ENCODE assay signal across 18 cellular contexts in the genomic region with DNA sequence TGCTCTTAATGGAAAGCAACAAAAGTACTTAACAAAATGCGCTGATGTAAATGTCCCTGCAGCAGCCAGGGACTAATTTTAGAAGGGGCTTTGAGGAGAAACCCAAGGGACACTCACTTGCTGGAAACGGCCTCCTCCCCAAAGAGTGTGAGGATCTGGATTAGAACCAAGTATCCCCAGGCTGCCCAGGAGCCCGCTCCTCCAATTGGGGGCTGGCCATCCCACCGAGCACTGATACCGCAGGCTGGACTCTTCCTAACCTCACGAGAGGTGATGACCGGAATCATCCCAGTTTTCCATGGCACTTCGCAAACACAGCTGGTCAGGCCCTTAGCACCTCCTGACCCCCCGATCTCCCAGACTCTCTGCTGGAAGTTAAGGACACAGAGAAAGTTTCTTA.
DNase-seq lines count a peak whose midpoint lies in the region; ATAC-seq and TF ChIP-seq lines count a peak whose summit lies in the region.
"Had no signal": no experiment of that assay in that cellular context is flagged by ENCODE, and none has a peak within 500 bp of the region (broad histone marks: within the 10 kb centered on the region; RNA-seq: fewer than 3 reads in every experiment).

No MANE protein-coding gene starts in this region.

- H3K9me3 Mint-ChIP-seq in activated T-cell treated with anti-CD3 and anti-CD28 coated beads, Interleukin-2, amount 50 U/mL, for 4 hours: peaks cover 4% of the 10 kb centered on the region
- no peaks in the 10 kb centered on the region for H3K9me3 Mint-ChIP-seq in activated T-cell treated with anti-CD3 and anti-CD28 coated beads, Interleukin-2, amount 50 U/mL, for 24 hours
- H3K9me3 Mint-ChIP-seq in osteocyte (ENCODE audit: unreplicated experiment): no peaks in the 10 kb centered on the region
- H3K9me3 Mint-ChIP-seq in CD4-positive, alpha-beta memory T cell: peaks cover 0 to 1% (median 0%) of the 10 kb centered on the region in 8 donors
- H3K9me3 Mint-ChIP-seq: activated T-helper 1 cell treated with anti-CD3 and anti-CD28 coated beads, Interleukin-12 subunit alpha, Interleukin-12 subunit beta, Interleukin-2, Interleukin-4 antibody, amounts not matched to agents 30 ng/mL and 10 ng/mL and 1 ng/mL, durations not matched to agents 14 hours and 24 hours and 36 hours; CD4-positive, alpha-beta T cell had no signal

- 85 to 86% methylated on average over 4 to 9 of the region's 9 CpGs for WGBS in transverse colon (ENCODE audit: low coverage in 1 of 2), 2 donors

- peak; percentile 3 for DNase-seq in activated T-cell treated with anti-CD3 and anti-CD28 coated beads, Interleukin-2, amount 50 U/mL, for 4 hours
- no peak for DNase-seq in activated T-cell treated with anti-CD3 and anti-CD28 coated beads, Interleukin-2, amount 50 U/mL, for 24 hours
- no peak for DNase-seq in fibroblast of lung (ENCODE audit: low read depth in 2 of 2)
- peak; percentile 74 for DNase-seq in osteocyte (ENCODE audit: extremely low spot score, unreplicated experiment)
- DNase-seq in transverse colon: no peak
- no peak for DNase-seq in ACHN
- no peak for DNase-seq in CD4-positive, alpha-beta memory T cell
- DNase-seq: activated CD4-positive, alpha-beta T cell treated with anti-CD3 and anti-CD28 coated beads, Interleukin-2, amount 10 ng/mL, durations not matched to agents 7 days and 5 days; anterior cingulate cortex; NCI-H187; NCI-H510A; T1000 had no signal

- H3K27ac ChIP-seq in fibroblast of lung (ENCODE audit: insufficient read depth, low read length): no peak overlapping the region
- peak overlapping the region; percentile 68 to 93 (median 85) for H3K27ac ChIP-seq in transverse colon
- H3K27ac ChIP-seq in CD4-positive, alpha-beta memory T cell (ENCODE audit: low read depth, low read length): no peak overlapping the region
- H3K27ac ChIP-seq: hepatocyte, prostate gland, SJSA1 had no signal

- H3K4me1 ChIP-seq in fibroblast of lung (ENCODE audit: control insufficient read depth, extremely low read depth, insufficient read depth, low read length): peaks cover 15% of the 10 kb centered on the region
- peaks cover 27 to 68% (median 36%) of the 10 kb centered on the region in 4 donors for H3K4me1 ChIP-seq in transverse colon
- no peaks in the 10 kb centered on the region for H3K4me1 ChIP-seq in CD4-positive, alpha-beta memory T cell (ENCODE audit: insufficient read depth, low read length)

- no peak overlapping the region for H2AFZ ChIP-seq in fibroblast of lung (ENCODE audit: low read length)
- H2AFZ ChIP-seq: hepatocyte had no signal

- no peak for TF ChIP-seq EP300 in transverse colon (IDR thresholded peaks at IDR 0.05; ENCODE audit: low read depth)

- peaks cover 12% of the 10 kb centered on the region for H3K36me3 Mint-ChIP-seq in activated T-cell treated with anti-CD3 and anti-CD28 coated beads, Interleukin-2, amount 50 U/mL, for 4 hours (ENCODE audit: insufficient read depth)
- peaks cover 24% of the 10 kb centered on the region for H3K36me3 Mint-ChIP-seq in activated T-cell treated with anti-CD3 and anti-CD28 coated beads, Interleukin-2, amount 50 U/mL, for 24 hours (ENCODE audit: low read depth)
- H3K36me3 Mint-ChIP-seq in osteocyte (ENCODE audit: unreplicated experiment): peaks cover 5% of the 10 kb centered on the region
- H3K36me3 Mint-ChIP-seq in CD4-positive, alpha-beta memory T cell: peaks cover 3 to 15% of the 10 kb centered on the region in 2 donors

- CTCF ChIA-PET in CD4-positive, alpha-beta memory T cell (lab: Charles Lee; ENCODE audit: partially characterized antibody): no interaction called here

- H3K36me3 ChIP-seq in fibroblast of lung (ENCODE audit: control insufficient read depth, insufficient read depth, low read length) (no peaks in the 10 kb centered on the region), transverse colon (no peaks in the 10 kb centered on the region)
- H3K36me3 ChIP-seq in CD4-positive, alpha-beta memory T cell (ENCODE audit: insufficient read depth, low read length): no peaks in the 10 kb centered on the region
- H3K36me3 ChIP-seq: prostate gland, SJSA1 had no signal

- H3K4me3 ChIP-seq in fibroblast of lung (replicated peaks in 1 of 4; ENCODE audit: control extremely low read depth in 1 of 4, insufficient read depth in 1 of 4, low read depth in 3 of 4, low read length in 4 of 4): no peak overlapping the region
- no peak overlapping the region for H3K4me3 ChIP-seq in transverse colon
- H3K4me3 ChIP-seq in CD4-positive, alpha-beta memory T cell (ENCODE audit: low read length in 2 of 2): no peak overlapping the region
- H3K4me3 ChIP-seq: hepatocyte, prostate gland, SJSA1 had no signal

- peaks cover 4% of the 10 kb centered on the region for H3K79me2 ChIP-seq in fibroblast of lung (ENCODE audit: control insufficient read depth, insufficient read depth, low read length)

- H3K27me3 ChIP-seq in fibroblast of lung (ENCODE audit: control insufficient read depth, insufficient read depth, low read length): no peaks in the 10 kb centered on the region
- H3K27me3 ChIP-seq in transverse colon: no peaks in the 10 kb centered on the region
- no peaks in the 10 kb centered on the region for H3K27me3 ChIP-seq in CD4-positive, alpha-beta memory T cell (ENCODE audit: insufficient read depth, low read length)
- H3K27me3 ChIP-seq: hepatocyte, SJSA1 had no signal

- in situ Hi-C loops in transverse colon (cut with MboI; ENCODE audit: low pct_ligation_motif_present in 1 of 4, low pct_unique_long_range_greater_than_20kb in 1 of 4, low sequenced_read_pairs in 3 of 4) (no loop called here), ACHN (cut with HindIII; ENCODE audit: low pct_ligation_motif_present, low pct_unique_long_range_greater_than_20kb, low sequenced_read_pairs) (no loop called here)

- POLR2A ChIA-PET in CD4-positive, alpha-beta memory T cell (lab: Charles Lee; ENCODE audit: partially characterized antibody): no interaction called here

- no peaks in the 10 kb centered on the region for H3K9me3 ChIP-seq in fibroblast of lung (ENCODE audit: control insufficient read depth, insufficient read depth, low read depth, low read length)
- H3K9me3 ChIP-seq in transverse colon: no peaks in the 10 kb centered on the region
- H3K9me3 ChIP-seq in CD4-positive, alpha-beta memory T cell (ENCODE audit: control insufficient read depth in 1 of 2, low read length in 2 of 2): no peaks in the 10 kb centered on the region
- H3K9me3 ChIP-seq: prostate gland, SJSA1 had no signal

- H4K20me1 ChIP-seq in fibroblast of lung (ENCODE audit: control insufficient read depth, extremely low read depth, insufficient read depth, low read length): no peaks in the 10 kb centered on the region

- H3K9ac ChIP-seq in fibroblast of lung (ENCODE audit: insufficient read depth, low read length): no peak overlapping the region

- no peak overlapping the region for H3K4me3 Mint-ChIP-seq in activated T-cell treated with anti-CD3 and anti-CD28 coated beads, Interleukin-2, amount 50 U/mL, for 4 hours
- no peak overlapping the region for H3K4me3 Mint-ChIP-seq in activated T-cell treated with anti-CD3 and anti-CD28 coated beads, Interleukin-2, amount 50 U/mL, for 24 hours
- H3K4me3 Mint-ChIP-seq in osteocyte (ENCODE audit: unreplicated experiment): no peak overlapping the region
- H3K4me3 Mint-ChIP-seq in CD4-positive, alpha-beta memory T cell: no peak overlapping the region
- H3K4me3 Mint-ChIP-seq: activated CD4-positive, alpha-beta T cell treated with anti-CD3 and anti-CD28 coated beads, Interleukin-2, amount 10 ng/mL, durations not matched to agents 7 days and 5 days; activated T-helper 1 cell treated with anti-CD3 and anti-CD28 coated beads, Interleukin-12 subunit alpha, Interleukin-12 subunit beta, Interleukin-2, Interleukin-4 antibody, amounts not matched to agents 30 ng/mL and 10 ng/mL and 1 ng/mL, durations not matched to agents 14 hours and 24 hours and 36 hours; CD4-positive, alpha-beta T cell had no signal

- no peak for TF ChIP-seq POLR2A in transverse colon (IDR thresholded peaks at IDR 0.05)

- H3K4me1 Mint-ChIP-seq in activated T-cell treated with anti-CD3 and anti-CD28 coated beads, Interleukin-2, amount 50 U/mL, for 4 hours (ENCODE audit: low read depth): peaks cover 29% of the 10 kb centered on the region
- peaks cover 29% of the 10 kb centered on the region for H3K4me1 Mint-ChIP-seq in activated T-cell treated with anti-CD3 and anti-CD28 coated beads, Interleukin-2, amount 50 U/mL, for 24 hours (ENCODE audit: low read depth)
- peaks cover 17% of the 10 kb centered on the region for H3K4me1 Mint-ChIP-seq in osteocyte (ENCODE audit: unreplicated experiment)
- H3K4me1 Mint-ChIP-seq in CD4-positive, alpha-beta memory T cell: peaks cover 14 to 49% (median 17%) of the 10 kb centered on the region in 4 donors

- H3K27me3 Mint-ChIP-seq in activated T-cell treated with anti-CD3 and anti-CD28 coated beads, Interleukin-2, amount 50 U/mL, for 4 hours (ENCODE audit: low read depth): no peaks in the 10 kb centered on the region
- no peaks in the 10 kb centered on the region for H3K27me3 Mint-ChIP-seq in activated T-cell treated with anti-CD3 and anti-CD28 coated beads, Interleukin-2, amount 50 U/mL, for 24 hours
- H3K27me3 Mint-ChIP-seq in osteocyte (ENCODE audit: unreplicated experiment): no peaks in the 10 kb centered on the region
- H3K27me3 Mint-ChIP-seq in CD4-positive, alpha-beta memory T cell: no peaks in the 10 kb centered on the region
- H3K27me3 Mint-ChIP-seq: activated CD4-positive, alpha-beta T cell treated with anti-CD3 and anti-CD28 coated beads, Interleukin-2, amount 10 ng/mL, durations not matched to agents 7 days and 5 days; CD4-positive, alpha-beta T cell had no signal

- H3K4me2 ChIP-seq in fibroblast of lung (ENCODE audit: extremely low read depth, insufficient read depth, low read length): peak overlapping the region; percentile 56
- H3K4me2 ChIP-seq: hepatocyte had no signal

- intact Hi-C loops in transverse colon (cut with DNase I; ENCODE audit: low total_unique reads): loop anchor here (5.0 kb wide), 1 partner anchor 91 kb away; no protein-coding TSS in a partner anchor
- intact Hi-C loops in CD4-positive, alpha-beta memory T cell (cut with micrococcal nuclease): no loop called here

- no peak for ATAC-seq in activated T-cell treated with anti-CD3 and anti-CD28 coated beads, Interleukin-2, amount 50 U/mL, for 4 hours
- no peak for ATAC-seq in GM21825 (IDR thresholded peaks at IDR 0.05; ENCODE audit: unreplicated experiment)

- TF ChIP-seq CTCF in fibroblast of lung (conservative IDR thresholded peaks at IDR 0.05 in 1 of 2, IDR thresholded peaks at IDR 0.05 in 1 of 2; ENCODE audit: low read depth in 1 of 2, low read length in 2 of 2) (no peak), osteocyte (IDR thresholded peaks at IDR 0.05) (no peak), transverse colon (IDR thresholded peaks at IDR 0.05) (no peak)

- H3K27ac Mint-ChIP-seq in activated T-cell treated with anti-CD3 and anti-CD28 coated beads, Interleukin-2, amount 50 U/mL, for 24 hours: no peak overlapping the region
- no peak overlapping the region for H3K27ac Mint-ChIP-seq in osteocyte (ENCODE audit: unreplicated experiment)
- H3K27ac Mint-ChIP-seq in CD4-positive, alpha-beta memory T cell: no peak overlapping the region
- H3K27ac Mint-ChIP-seq: activated CD4-positive, alpha-beta T cell treated with anti-CD3 and anti-CD28 coated beads, Interleukin-2, amount 10 ng/mL, durations not matched to agents 7 days and 5 days; activated T-helper 1 cell treated with anti-CD3 and anti-CD28 coated beads, Interleukin-12 subunit alpha, Interleukin-12 subunit beta, Interleukin-2, Interleukin-4 antibody, amounts not matched to agents 30 ng/mL and 10 ng/mL and 1 ng/mL, durations not matched to agents 14 hours and 24 hours and 36 hours; CD4-positive, alpha-beta T cell had no signal

Comparison
In these comparisons a context has a peak if more than half of its experiments do, and no peak if none do; other contexts are left out.
1. DNase-seq: peak in activated T-cell treated with anti-CD3 and anti-CD28 coated beads, Interleukin-2, amount 50 U/mL, for 4 hours (single experiment) and osteocyte (single experiment); none in activated T-cell treated with anti-CD3 and anti-CD28 coated beads, Interleukin-2, amount 50 U/mL, for 24 hours (single experiment), fibroblast of lung (0 of 2), transverse colon (single experiment), ACHN (single experiment) and CD4-positive, alpha-beta memory T cell (0 of 5).
2. H3K27ac ChIP-seq: peak in transverse colon (4 of 4); none in fibroblast of lung (single experiment) and CD4-positive, alpha-beta memory T cell (single experiment).